In genomic region chr14:56491299-56492285, GRCh38 we compare ENCODE assay signal across 8 cellular contexts.
DNase-seq lines count a peak whose midpoint lies in the region; ATAC-seq, FAIRE-seq and TF ChIP-seq lines count a peak whose summit lies in the region.

No MANE protein-coding gene starts in this region.

- H4K20me1 ChIP-seq in OCI-LY1 (ENCODE audit: insufficient read depth, low read length), result no peaks in the 10 kb centered on the region

- H3K9me3 ChIP-seq in OCI-LY1 (ENCODE audit: low read length) (no peaks in the 10 kb centered on the region), adrenal gland (replicated peaks in 1 of 3) (no peaks in the 10 kb centered on the region)

- no peak for FAIRE-seq in frontal cortex (lab: Jason Lieb, UNC)

- WGBS in adrenal gland, 4 donors, result 30 to 35% (median 32%) methylated on average over 9 to 10 of the region's 10 CpGs

- ATAC-seq in GM19455 (IDR thresholded peaks at IDR 0.05; ENCODE audit: unreplicated experiment), result peak; percentile 77

- H3K36me3 ChIP-seq in OCI-LY1 (ENCODE audit: insufficient read depth, low read length) (no peaks in the 10 kb centered on the region), adrenal gland (replicated peaks in 1 of 2) (no peaks in the 10 kb centered on the region)

- H3K27me3 ChIP-seq in OCI-LY1 (ENCODE audit: insufficient read depth, low read length), result no peaks in the 10 kb centered on the region
- no peaks in the 10 kb centered on the region for H3K27me3 ChIP-seq in adrenal gland

- no peak overlapping the region for H2AFZ ChIP-seq in OCI-LY1 (ENCODE audit: low read length)

- H3K9me2 ChIP-seq in OCI-LY1 (ENCODE audit: low read depth, low read length), result no peaks in the 10 kb centered on the region

- DNase-seq in COLO668 (lab: John Stamatoyannopoulos, UW; ENCODE audit: unreplicated experiment) (peak; percentile 79), adrenal gland (peak; percentile 28 to 67 (median 34)), iPS DF 19.7 (ENCODE audit: low read depth, low spot score) (peak; percentile 74), frontal cortex (ENCODE audit: low spot score in 2 of 2) (no peak)
- DNase-seq in stimulated activated CD4-positive, alpha-beta T cell treated with anti-CD3 and anti-CD28 coated beads, Interleukin-15, amount 100 ng/mL, for 24 hours, result peak; percentile 46

- intact Hi-C loops in adrenal gland (cut with DNase I), result loop anchor here in 1 of 2 donors (5.0 kb wide), 1 partner anchor 821 kb away; no protein-coding TSS in a partner anchor

- peak; percentile 63 for TF ChIP-seq RAD21 in Ishikawa (IDR thresholded peaks at IDR 0.05; ENCODE audit: low read depth)

- peak; percentile 63 for TF ChIP-seq CTCF in OCI-LY1 (IDR thresholded peaks at IDR 0.05; ENCODE audit: low read length)
- peak; percentile 38 to 64 (median 57) for TF ChIP-seq CTCF in adrenal gland (IDR thresholded peaks at IDR 0.05)

- no peak for TF ChIP-seq EP300 in Ishikawa (IDR thresholded peaks at IDR 0.05; ENCODE audit: borderline replicate concordance)

- H3K4me3 ChIP-seq in OCI-LY1 (ENCODE audit: low read depth, low read length, poor library complexity, severe bottlenecking) (no peak overlapping the region), adrenal gland (no peak overlapping the region)

- H3F3A ChIP-seq in OCI-LY1 (ENCODE audit: insufficient read depth, low read length), result no peaks in the 10 kb centered on the region

- no peak overlapping the region for H3K27ac ChIP-seq in OCI-LY1 (ENCODE audit: low read depth, low read length, poor library complexity, severe bottlenecking)
- no peak overlapping the region for H3K27ac ChIP-seq in adrenal gland

- no peak for TF ChIP-seq POLR2A in adrenal gland (IDR thresholded peaks at IDR 0.05)

- no peak overlapping the region for H3K9ac ChIP-seq in OCI-LY1 (ENCODE audit: low read length)

- no peak overlapping the region for H3K4me2 ChIP-seq in OCI-LY1 (ENCODE audit: low read length)

- no peaks in the 10 kb centered on the region for H3K79me2 ChIP-seq in OCI-LY1 (ENCODE audit: insufficient read depth, low read length)

- no peaks in the 10 kb centered on the region for H3K4me1 ChIP-seq in OCI-LY1 (ENCODE audit: insufficient read depth, low read length, severe bottlenecking)
- no peaks in the 10 kb centered on the region for H3K4me1 ChIP-seq in adrenal gland (replicated peaks in 1 of 2)

TF ChIP-seq in Ishikawa, 13 proteins besides CTCF, POLR2A, EP300 and RAD21:
- no peak for TF ChIP-seq USF1 (IDR thresholded peaks at IDR 0.05)
- TF ChIP-seq, protein P1, sequence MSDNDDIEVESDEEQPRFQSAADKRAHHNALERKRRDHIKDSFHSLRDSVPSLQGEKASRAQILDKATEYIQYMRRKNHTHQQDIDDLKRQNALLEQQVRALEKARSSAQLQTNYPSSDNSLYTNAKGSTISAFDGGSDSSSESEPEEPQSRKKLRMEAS (IDR thresholded peaks at IDR 0.05), result no peak
- no peak for TF ChIP-seq EGR1 (IDR thresholded peaks at IDR 0.05)
- TF ChIP-seq TEAD4 (IDR thresholded peaks at IDR 0.05), result no peak
- TF ChIP-seq TAF1 (IDR thresholded peaks at IDR 0.05; ENCODE audit: low read depth), result no peak
- no peak for TF ChIP-seq NFIC (IDR thresholded peaks at IDR 0.05)
- no peak for TF ChIP-seq ZBTB7A (IDR thresholded peaks at IDR 0.05; ENCODE audit: low read depth)
- TF ChIP-seq TCF12 (IDR thresholded peaks at IDR 0.05; ENCODE audit: low read depth), result no peak
- TF ChIP-seq YY1 (IDR thresholded peaks at IDR 0.05; ENCODE audit: low read depth), result no peak

Comparison
In these comparisons a context has a peak if more than half of its experiments do, and no peak if none do; other contexts are left out.
1. DNase-seq: peak in COLO668 (single experiment), adrenal gland (7 of 7), iPS DF 19.7 (single experiment) and stimulated activated CD4-positive, alpha-beta T cell treated with anti-CD3 and anti-CD28 coated beads, Interleukin-15, amount 100 ng/mL, for 24 hours (single experiment); none in frontal cortex (0 of 2).